ENCODE assay signal across 2 cellular contexts in genomic region chr14:94542111-94542810, GRCh38.
TF ChIP-seq lines count a peak whose summit lies in the region.

No MANE protein-coding gene starts in this region.

TF ChIP-seq in HCT116, 20 proteins besides CTCF, POLR2A, EP300 and RAD21:
- no peak for TF ChIP-seq EZH2phosphoT487 (IDR thresholded peaks at IDR 0.05; ENCODE audit: borderline replicate concordance)
- TF ChIP-seq CBX3 (IDR thresholded peaks at IDR 0.05; ENCODE audit: low read depth) = no peak
- no peak for TF ChIP-seq ELF1 (IDR thresholded peaks at IDR 0.05; ENCODE audit: borderline replicate concordance, low read depth)
- no peak for TF ChIP-seq POLR2AphosphoS5 (IDR thresholded peaks at IDR 0.05; ENCODE audit: low read depth, low read length)
- TF ChIP-seq EGR1 (IDR thresholded peaks at IDR 0.05; ENCODE audit: low read depth) = no peak
- TF ChIP-seq REST (IDR thresholded peaks at IDR 0.05; ENCODE audit: low read depth) = no peak

TF ChIP-seq in GM12878, 131 proteins besides CTCF, POLR2A, EP300 and RAD21:
- TF ChIP-seq ZBTB11 (CRISPR knock-in tag; IDR thresholded peaks at IDR 0.05) (no peak), BCL11A (IDR thresholded peaks at IDR 0.05; ENCODE audit: low read depth, low read length) (no peak), ZSCAN29 (IDR thresholded peaks at IDR 0.05) (no peak), E4F1 (IDR thresholded peaks at IDR 0.05; ENCODE audit: borderline replicate concordance, partially characterized antibody) (no peak), E2F4 (IDR thresholded peaks at IDR 0.05; ENCODE audit: low read depth, low read length) (no peak), MXI1 (IDR thresholded peaks at IDR 0.05; ENCODE audit: low read depth, low read length) (no peak), PBX3 (IDR thresholded peaks at IDR 0.05; ENCODE audit: insufficient replicate concordance, low read depth, low read length) (no peak), SIN3A (IDR thresholded peaks at IDR 0.05; ENCODE audit: low read depth, low read length) (no peak), EZH2 (IDR thresholded peaks at IDR 0.05; ENCODE audit: borderline replicate concordance, control insufficient read depth, low read depth, low read length) (no peak), SREBF1 (IDR thresholded peaks at IDR 0.05; ENCODE audit: low read length) (no peak), USF1 (IDR thresholded peaks at IDR 0.05; ENCODE audit: borderline replicate concordance, extremely low read length, insufficient read depth, low read depth, low read length) (no peak), KLF5 (IDR thresholded peaks at IDR 0.05; ENCODE audit: partially characterized antibody) (no peak), RCOR1 (conservative IDR thresholded peaks at IDR 0.05; ENCODE audit: low read depth, low read length) (no peak), ZBTB40 (IDR thresholded peaks at IDR 0.05; ENCODE audit: borderline replicate concordance) (no peak), EGR1 (IDR thresholded peaks at IDR 0.05; ENCODE audit: borderline replicate concordance in 1 of 2, low read depth in 2 of 2, low read length in 2 of 2) (no peak), JUND (IDR thresholded peaks at IDR 0.05; ENCODE audit: low read depth, low read length) (no peak)
